In the genomic region with DNA sequence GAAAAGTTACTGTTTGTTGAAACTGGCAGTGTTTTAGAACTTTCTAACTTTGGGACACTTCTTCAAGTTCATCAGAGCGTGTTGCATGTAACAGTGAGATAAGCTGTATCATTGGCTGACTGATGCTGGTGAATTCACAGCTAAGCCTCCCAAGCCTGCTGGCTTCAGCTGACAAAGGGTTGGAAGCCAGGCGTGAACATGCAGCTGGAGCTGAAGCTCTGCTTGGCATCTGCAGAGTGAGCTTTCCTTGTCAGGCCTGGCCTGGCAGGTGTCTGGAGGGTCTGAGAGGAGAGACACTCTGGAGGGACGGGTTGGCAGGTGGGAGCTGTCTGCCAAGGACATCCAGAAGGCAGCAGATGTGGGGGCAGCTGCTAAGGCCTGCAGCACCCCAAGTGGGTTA, we compare ENCODE assay signal across 8 cellular contexts. TPM values are rescaled to one million over a fixed set of nuclear protein-coding genes. Genes with fewer than 3 reads are reported as not detected.
DNase-seq lines count a peak whose midpoint lies in the region; ATAC-seq and TF ChIP-seq lines count a peak whose summit lies in the region.

No MANE protein-coding gene starts in this region.

- peaks cover 0 to 8% (median under 1%) of the 10 kb centered on the region in 9 donors for H3K27me3 ChIP-seq in heart left ventricle
- H3K27me3 ChIP-seq in foreskin keratinocyte, result no peaks in the 10 kb centered on the region
- no peaks in the 10 kb centered on the region for H3K27me3 ChIP-seq in subcutaneous abdominal adipose tissue (ENCODE audit: control insufficient read depth in 5 of 5, insufficient read depth in 4 of 5, low read length in 5 of 5)

- peak overlapping the region in 1 of 5 donors; percentile 22 for H3K9ac ChIP-seq in subcutaneous abdominal adipose tissue (ENCODE audit: low read length in 5 of 5)

- no peak for DNase-seq in heart left ventricle
- DNase-seq in left ventricle myocardium superior, result no peak
- DNase-seq in SK-N-DZ (ENCODE audit: low spot score), result peak; percentile 59
- no peak for DNase-seq in foreskin keratinocyte
- no peak for DNase-seq in SW480 (ENCODE audit: low spot score)
- DNase-seq in HT-29 (ENCODE audit: low spot score), result no peak
- DNase-seq in midbrain (lab: John Stamatoyannopoulos, UW), result no peak

- WGBS in heart left ventricle, 4 donors, result 55 to 73% (median 69%) methylated on average over 3 of the region's 3 CpGs

- no peak for ATAC-seq in heart left ventricle
- no peak for ATAC-seq in left ventricle myocardium superior
- ATAC-seq in foreskin keratinocyte, result no peak

- intact Hi-C loops in heart left ventricle (cut with DNase I) (no loop called here), left ventricle myocardium superior (cut with micrococcal nuclease) (no loop called here)

- H3K9me3 ChIP-seq in heart left ventricle (no peaks in the 10 kb centered on the region), subcutaneous abdominal adipose tissue (ENCODE audit: control insufficient read depth in 5 of 5, low read length in 5 of 5) (no peaks in the 10 kb centered on the region)

- TF ChIP-seq POLR2A in heart left ventricle (IDR thresholded peaks at IDR 0.05), result no peak

- H3K4me3 ChIP-seq in heart left ventricle, result peak overlapping the region in 9 of 12 donors; percentile 8 to 65 (median 39)
- peak overlapping the region in 4 of 5 donors; percentile 40 to 60 (median 46) for H3K4me3 ChIP-seq in subcutaneous abdominal adipose tissue (ENCODE audit: low read depth in 1 of 5, low read length in 5 of 5)

- peak overlapping the region in 2 of 12 donors; percentile 24 to 86 for H3K27ac ChIP-seq in heart left ventricle
- peak overlapping the region; percentile 98 for H3K27ac ChIP-seq in foreskin keratinocyte
- no peak overlapping the region for H3K27ac ChIP-seq in subcutaneous abdominal adipose tissue (ENCODE audit: low read depth, low read length)

- peaks cover 0 to 3% (median 0%) of the 10 kb centered on the region in 9 donors for H3K36me3 ChIP-seq in heart left ventricle
- H3K36me3 ChIP-seq in subcutaneous abdominal adipose tissue (ENCODE audit: control insufficient read depth in 5 of 5, insufficient read depth in 5 of 5, low read length in 5 of 5), result peaks cover 0 to 2% (median under 1%) of the 10 kb centered on the region in 5 donors

- peaks cover 0 to 62% (median 5%) of the 10 kb centered on the region in 12 donors for H3K4me1 ChIP-seq in heart left ventricle
- H3K4me1 ChIP-seq in foreskin keratinocyte, result peaks cover 39% of the 10 kb centered on the region
- H3K4me1 ChIP-seq in subcutaneous abdominal adipose tissue (ENCODE audit: control insufficient read depth in 5 of 5, insufficient read depth in 5 of 5, low read length in 5 of 5), result peaks cover 3 to 38% (median 15%) of the 10 kb centered on the region in 5 donors

- TF ChIP-seq CTCF in heart left ventricle (IDR thresholded peaks at IDR 0.05) (no peak), foreskin keratinocyte (conservative IDR thresholded peaks at IDR 0.05) (no peak)

RNA-seq across cellular contexts. Expression of a gene that starts 1.5 kb away (rescaled TPM):
- total RNA-seq in heart left ventricle, result 10 to 100 TPM in 1 of 9 donors, 1 to 10 TPM in 8; 2.3 to 16.8 (median 3.0) TPM
- polyA plus RNA-seq in heart left ventricle, result 1 to 10 TPM; 1.0 to 1.1 TPM
- total RNA-seq in left ventricle myocardium superior, result 3.7 TPM
- polyA plus RNA-seq in SK-N-DZ (2014; cell fraction: cytosol; rRNA removed), result 5.2 and 13.0 TPM in 2 replicates
- polyA plus RNA-seq in SK-N-DZ (2014; cell fraction: nucleus; rRNA removed), result 8.2 and 8.4 TPM in 2 replicates
- total RNA-seq in foreskin keratinocyte, result 7.6 and 8.8 TPM in 2 replicates
- 3.4 and 3.6 TPM in 2 replicates for polyA plus RNA-seq in foreskin keratinocyte
- total RNA-seq in HT-29 (2014; rRNA removed; shearing (Covaris generic)), result 6.3 and 10.4 TPM in 2 replicates
